In genomic region chr3:6640907-6641306, GRCh38 we compare ENCODE assay signal across 1 cellular context.
A peak's percentile ranks its signal among the peaks of the same experiment; 100 is the strongest.
TF ChIP-seq lines count a peak whose summit lies in the region.

No MANE protein-coding gene starts in this region.

TF ChIP-seq in GM12878, 131 proteins besides CTCF, POLR2A, EP300 and RAD21 (continued from another document):
- no peak for TF ChIP-seq ZBTB33 (IDR thresholded peaks at IDR 0.05)
- TF ChIP-seq JUNB (IDR thresholded peaks at IDR 0.05) = peak; percentile 59
- no peak for TF ChIP-seq STAT1 (conservative IDR thresholded peaks at IDR 0.05)
